9 cellular contexts compared by ENCODE assay signal in genomic region chr6:35663447-35664235, GRCh38. TPM values are rescaled to one million over a fixed set of nuclear protein-coding genes. Genes with fewer than 3 reads are reported as not detected.
DNase-seq lines count a peak whose midpoint lies in the region; ATAC-seq, FAIRE-seq and TF ChIP-seq lines count a peak whose summit lies in the region.
"Had no signal": no experiment of that assay in that cellular context is flagged by ENCODE, and none has a peak within 500 bp of the region (broad histone marks: within the 10 kb centered on the region; RNA-seq: fewer than 3 reads in every experiment).

No MANE protein-coding gene starts in this region.

- H2AFZ ChIP-seq in ACC112 (ENCODE audit: low read length, unreplicated experiment) = no peak overlapping the region

- peaks cover 51% of the 10 kb centered on the region for H3K4me1 ChIP-seq in ACC112 (ENCODE audit: control insufficient read depth, insufficient read depth, low read length, unreplicated experiment)

- CTCF ChIA-PET in Calu3 (lab: Charles Lee) = interaction anchor here (1.1 kb wide), 1 partner anchor 11 kb away, joined by 3 read pairs; no protein-coding TSS in a partner anchor

- H3K36me3 Mint-ChIP-seq in Calu3 (ENCODE audit: insufficient read depth, unreplicated experiment) = no peaks in the 10 kb centered on the region

- intact Hi-C loops in left colon (cut with DNase I, micrococcal nuclease) = no loop called here
- intact Hi-C loops in Calu3 (cut with micrococcal nuclease; ENCODE audit: unreplicated experiment) = no loop called here

- no peaks in the 10 kb centered on the region for H3K4me1 Mint-ChIP-seq in Calu3 (ENCODE audit: low read depth, unreplicated experiment)

- no TSS peak for BruUV-seq in Calu3 (replicated peaks; lab: Mats Ljungman, UMichigan)

- in situ Hi-C loops in astrocyte of the spinal cord (cut with HindIII; ENCODE audit: low sequenced_read_pairs) = no loop called here

- no peak overlapping the region for H3K4me3 Mint-ChIP-seq in Calu3 (ENCODE audit: low read depth, unreplicated experiment)

- no peak for TF ChIP-seq POLR2A in H54 (IDR thresholded peaks at IDR 0.05; ENCODE audit: low read depth, low read length)

- no peaks in the 10 kb centered on the region for H3K27me3 Mint-ChIP-seq in Calu3 (ENCODE audit: unreplicated experiment)

- H3K36me3 ChIP-seq in ACC112 (ENCODE audit: insufficient read depth, low read length) = no peaks in the 10 kb centered on the region; the same call in 1 of the 2 replicates

- H3K27me3 ChIP-seq in ACC112 (ENCODE audit: insufficient read depth, low read length) = no peaks in the 10 kb centered on the region

- peak; percentile 97 for FAIRE-seq in H54 (lab: Jason Lieb, UNC)

- H3K4me3 ChIP-seq in ACC112 (ENCODE audit: low read depth, low read length) (peak overlapping the region; percentile 37), astrocyte of the spinal cord (ENCODE audit: low read depth, low read length) (no peak overlapping the region)

- H3K9me3 Mint-ChIP-seq in Calu3 (ENCODE audit: low read depth, unreplicated experiment) = no peaks in the 10 kb centered on the region

- peaks cover 66% of the 10 kb centered on the region for H3K79me2 ChIP-seq in ACC112 (ENCODE audit: control insufficient read depth, insufficient read depth, low read length, unreplicated experiment)

- ATAC-seq in left colon = peak; percentile 66
- ATAC-seq in GM18867 (IDR thresholded peaks at IDR 0.05; ENCODE audit: unreplicated experiment) = no peak
- no peak for ATAC-seq in HG03469 (IDR thresholded peaks at IDR 0.05; ENCODE audit: unreplicated experiment)

- DNase-seq in H54 (ENCODE audit: insufficient read length, low spot score) = peak; percentile 49
- DNase-seq in astrocyte of the spinal cord (ENCODE audit: low read depth, low spot score) = peak; percentile 83
- DNase-seq in left colon = no peak
- DNase-seq in NCI-H187 (lab: John Stamatoyannopoulos, UW) = no peak
- no peak for DNase-seq in Calu3
- DNase-seq: stimulated activated CD4-positive, alpha-beta T cell treated with anti-CD3 and anti-CD28 coated beads, Interleukin-12 subunit alpha, Interleukin-12 subunit beta, amount 100 ng/mL, for 4 hours had no signal

- H3K27ac ChIP-seq in ACC112 (ENCODE audit: low read depth, low read length) = peak overlapping the region; percentile 76

- no peak overlapping the region for H3K27ac Mint-ChIP-seq in Calu3 (ENCODE audit: unreplicated experiment)

- no peak for TF ChIP-seq CTCF in astrocyte of the spinal cord (IDR thresholded peaks at IDR 0.05; ENCODE audit: low read depth, low read length)
- no peak for TF ChIP-seq CTCF in Calu3 (IDR thresholded peaks at IDR 0.05; ENCODE audit: unreplicated experiment)

RNA-seq across cellular contexts. Expression of gene FKBP5, which starts 25.1 kb away (rescaled TPM):
- total RNA-seq in left colon (100 to 1,000 TPM in 1 of 2 donors, 10 to 100 TPM in 1; 40.3 to 252 TPM), Calu3 (2022) (14.3 and 15.1 TPM in 2 replicates)

Comparison
In these comparisons a context has a peak if more than half of its experiments do, and no peak if none do; other contexts are left out.
1. DNase-seq: peak in H54 (single experiment) and astrocyte of the spinal cord (single experiment); none in left colon (0 of 2), NCI-H187 (0 of 2) and Calu3 (single experiment).